ENCODE assay signal across 18 cellular contexts in genomic region chr7:44184874-44185446, GRCh38. TPM values are rescaled to one million over a fixed set of nuclear protein-coding genes. Genes with fewer than 3 reads are reported as not detected.
A peak's percentile ranks its signal among the peaks of the same experiment; 100 is the strongest.
DNase-seq lines count a peak whose midpoint lies in the region; ATAC-seq and TF ChIP-seq lines count a peak whose summit lies in the region.
"Had no signal": no experiment of that assay in that cellular context is flagged by ENCODE, and none has a peak within 500 bp of the region (broad histone marks: within the 10 kb centered on the region; RNA-seq: fewer than 3 reads in every experiment).

No MANE protein-coding gene starts in this region.

- H3K4me3 ChIP-seq in breast epithelium (no peak overlapping the region), hepatocyte (no peak overlapping the region), smooth muscle cell (no peak overlapping the region)
- H3K4me3 ChIP-seq: adrenal gland, stomach, uterus had no signal

- no peaks in the 10 kb centered on the region for H3K27me3 ChIP-seq in breast epithelium
- no peaks in the 10 kb centered on the region for H3K27me3 ChIP-seq in hepatocyte
- H3K27me3 ChIP-seq in smooth muscle cell (ENCODE audit: low read depth), result no peaks in the 10 kb centered on the region
- H3K27me3 ChIP-seq: adrenal gland, uterus had no signal

- no peak for ATAC-seq in stimulated activated naive CD8-positive, alpha-beta T cell treated with anti-CD3 and anti-CD28 coated beads, Interleukin-15, amount 100 ng/mL, for 72 hours

- H3K9me3 Mint-ChIP-seq in MCF 10A (ENCODE audit: unreplicated experiment), result no peaks in the 10 kb centered on the region
- H3K9me3 Mint-ChIP-seq in stimulated activated naive CD8-positive, alpha-beta T cell treated with anti-CD3 and anti-CD28 coated beads, Interleukin-15, amount 100 ng/mL, for 72 hours, result peaks cover 0 to 8% of the 10 kb centered on the region in 2 donors

- no peak for TF ChIP-seq CTCF in MCF 10A (IDR thresholded peaks at IDR 0.05; ENCODE audit: unreplicated experiment)
- TF ChIP-seq CTCF in breast epithelium (IDR thresholded peaks at IDR 0.05), result no peak
- no peak for TF ChIP-seq CTCF in RWPE1 (conservative IDR thresholded peaks at IDR 0.05; ENCODE audit: low read depth)
- no peak for TF ChIP-seq CTCF in hepatocyte (IDR thresholded peaks at IDR 0.05; ENCODE audit: poor library complexity)
- no peak for TF ChIP-seq CTCF in smooth muscle cell (IDR thresholded peaks at IDR 0.05; ENCODE audit: borderline replicate concordance, insufficient read depth, poor library complexity, severe bottlenecking)

- no peaks in the 10 kb centered on the region for H3K36me3 Mint-ChIP-seq in MCF 10A (ENCODE audit: insufficient read depth, unreplicated experiment)

- intact Hi-C loops in MCF 10A (cut with micrococcal nuclease), result no loop called here
- intact Hi-C loops in breast epithelium (cut with DNase I; ENCODE audit: low total_unique reads), result no loop called here

- POLR2A ChIA-PET in MCF 10A (lab: Yijun Ruan, JAX), result interaction anchor here (1.0 to 2.6 kb wide), 2 partner anchors 16 to 61 kb away, joined by 4 to 10 read pairs; partner anchors contain the start of genes POLD2 and YKT6
- POLR2A ChIA-PET in RWPE1 (lab: Yijun Ruan, JAX; ENCODE audit: low non-redundant PET), result no interaction called here

- 89% methylated on average over 2 of the region's 2 CpGs for WGBS in hepatocyte (ENCODE audit: low lambda C conversion rate, missing lambda C conversion rate)
- WGBS in smooth muscle cell (ENCODE audit: low lambda C conversion rate), result 89% methylated on average over 2 of the region's 2 CpGs

- no peak for TF ChIP-seq POLR2A in breast epithelium (IDR thresholded peaks at IDR 0.05)

- DNase-seq in MCF 10A (ENCODE audit: unreplicated experiment) (no peak), breast epithelium (ENCODE audit: low spot score in 2 of 2) (no peak), RWPE1 (ENCODE audit: low spot score) (no peak), hepatocyte (ENCODE audit: low spot score) (no peak), smooth muscle cell (lab: John Stamatoyannopoulos, UW; ENCODE audit: unreplicated experiment) (no peak), G401 (ENCODE audit: low spot score) (no peak), cerebellar cortex (ENCODE audit: low spot score) (no peak)
- no peak for DNase-seq in stimulated activated naive CD8-positive, alpha-beta T cell treated with anti-CD3 and anti-CD28 coated beads, Interleukin-15, amount 100 ng/mL, for 72 hours
- DNase-seq: activated CD4-positive, alpha-beta T cell treated with anti-CD3 and anti-CD28 coated beads, Interleukin-2, amount 10 ng/mL, durations not matched to agents 24 days and 14 days; NCI-H1694; NCI-H446 treated with DMSO at 0.1 percent for 48 hours; stomach; uterus had no signal

- no peak overlapping the region for H3K27ac ChIP-seq in breast epithelium
- H3K27ac ChIP-seq in RWPE1, result peak overlapping the region; percentile 70
- peak overlapping the region; percentile 64 for H3K27ac ChIP-seq in hepatocyte
- peak overlapping the region; percentile 97 for H3K27ac ChIP-seq in smooth muscle cell (ENCODE audit: low read depth)
- H3K27ac ChIP-seq: epithelial cell of prostate, stomach, uterus had no signal

- H2AFZ ChIP-seq in hepatocyte (no peak overlapping the region), smooth muscle cell (ENCODE audit: low read depth) (peak overlapping the region; percentile 87)

- H3F3A ChIP-seq in smooth muscle cell (ENCODE audit: low read depth), result no peaks in the 10 kb centered on the region

- H3K36me3 ChIP-seq in breast epithelium (no peaks in the 10 kb centered on the region), hepatocyte (replicated peaks; ENCODE audit: insufficient read depth, low read depth) (no peaks in the 10 kb centered on the region), smooth muscle cell (ENCODE audit: low read depth) (no peaks in the 10 kb centered on the region)
- H3K36me3 ChIP-seq: adrenal gland, uterus had no signal

- peaks cover 0 to 11% of the 10 kb centered on the region in 2 donors for H3K9me3 ChIP-seq in breast epithelium
- H3K9me3 ChIP-seq in hepatocyte (ENCODE audit: low read depth), result no peaks in the 10 kb centered on the region
- H3K9me3 ChIP-seq in smooth muscle cell (replicated peaks; ENCODE audit: low read depth), result no peaks in the 10 kb centered on the region

- no peaks in the 10 kb centered on the region for H3K79me2 ChIP-seq in hepatocyte
- H3K79me2 ChIP-seq in smooth muscle cell (ENCODE audit: low read depth), result no peaks in the 10 kb centered on the region

- peak overlapping the region; percentile 39 for H3K27ac Mint-ChIP-seq in MCF 10A (ENCODE audit: low read depth, unreplicated experiment)
- H3K27ac Mint-ChIP-seq in stimulated activated naive CD8-positive, alpha-beta T cell treated with anti-CD3 and anti-CD28 coated beads, Interleukin-15, amount 100 ng/mL, for 72 hours, result peak overlapping the region in 1 of 2 donors; percentile 1
- H3K27ac Mint-ChIP-seq: activated CD4-positive, alpha-beta T cell treated with anti-CD3 and anti-CD28 coated beads, Interleukin-2, amount 10 ng/mL, durations not matched to agents 24 days and 14 days; progenitor cell of endocrine pancreas had no signal

- no peaks in the 10 kb centered on the region for H3K27me3 Mint-ChIP-seq in MCF 10A (ENCODE audit: insufficient read depth, unreplicated experiment)
- no peaks in the 10 kb centered on the region for H3K27me3 Mint-ChIP-seq in stimulated activated naive CD8-positive, alpha-beta T cell treated with anti-CD3 and anti-CD28 coated beads, Interleukin-15, amount 100 ng/mL, for 72 hours

- H4K20me1 ChIP-seq in hepatocyte (ENCODE audit: insufficient read depth, poor library complexity, severe bottlenecking) (no peaks in the 10 kb centered on the region), smooth muscle cell (ENCODE audit: low read depth) (no peaks in the 10 kb centered on the region)

- peak overlapping the region; percentile 85 for H3K9ac ChIP-seq in smooth muscle cell (ENCODE audit: low read depth)

- in situ Hi-C loops in G401 (cut with HindIII; ENCODE audit: low sequenced_read_pairs), result no loop called here

- peak overlapping the region; percentile 2 for H3K4me3 Mint-ChIP-seq in MCF 10A (ENCODE audit: unreplicated experiment)
- no peak overlapping the region for H3K4me3 Mint-ChIP-seq in stimulated activated naive CD8-positive, alpha-beta T cell treated with anti-CD3 and anti-CD28 coated beads, Interleukin-15, amount 100 ng/mL, for 72 hours
- H3K4me3 Mint-ChIP-seq: activated CD4-positive, alpha-beta T cell treated with anti-CD3 and anti-CD28 coated beads, Interleukin-2, amount 10 ng/mL, durations not matched to agents 24 days and 14 days had no signal

- no peaks in the 10 kb centered on the region for H3K9me2 ChIP-seq in hepatocyte (replicated peaks; ENCODE audit: insufficient read depth)

- peaks cover 21% of the 10 kb centered on the region for H3K4me1 Mint-ChIP-seq in MCF 10A (ENCODE audit: insufficient read depth, unreplicated experiment)
- no peaks in the 10 kb centered on the region for H3K4me1 Mint-ChIP-seq in stimulated activated naive CD8-positive, alpha-beta T cell treated with anti-CD3 and anti-CD28 coated beads, Interleukin-15, amount 100 ng/mL, for 72 hours
- H3K4me1 Mint-ChIP-seq: activated CD4-positive, alpha-beta T cell treated with anti-CD3 and anti-CD28 coated beads, Interleukin-2, amount 10 ng/mL, durations not matched to agents 24 days and 14 days had no signal

- CTCF ChIA-PET in MCF 10A (lab: Yijun Ruan, JAX), result interaction anchor here (1.1 to 1.3 kb wide), 4 partner anchors 10 to 54 kb away, joined by 3 to 4 read pairs (median 3); partner anchors contain the start of gene YKT6
- CTCF ChIA-PET in RWPE1 (lab: Yijun Ruan, JAX), result no interaction called here

- no TSS peak for BruUV-seq in MCF 10A (replicated peaks; lab: Mats Ljungman, UMichigan)

- H3K4me1 ChIP-seq in breast epithelium, result no peaks in the 10 kb centered on the region
- H3K4me1 ChIP-seq in hepatocyte (ENCODE audit: insufficient read depth), result peaks cover 8% of the 10 kb centered on the region
- H3K4me1 ChIP-seq in smooth muscle cell (ENCODE audit: low read depth), result peaks cover 14% of the 10 kb centered on the region
- H3K4me1 ChIP-seq: stomach, uterus had no signal

- H3K4me2 ChIP-seq in hepatocyte (no peak overlapping the region), smooth muscle cell (peak overlapping the region; percentile 69)

RNA-seq across cellular contexts. Expression of gene GCK, which starts 4.3 kb away (rescaled TPM):
- not detected in 2 replicates for total RNA-seq in MCF 10A (2022)
- 1 to 10 TPM in 1 of 3 donors, under 1 TPM in 1, not detected in 1; 0.48 to 1.6 TPM for total RNA-seq in breast epithelium
- 0.72 and 2.5 TPM in 2 replicates for total RNA-seq in hepatocyte
- 1.7 TPM in 2 replicates for polyA plus RNA-seq in hepatocyte
- total RNA-seq in smooth muscle cell, result 1.6 and 2.7 TPM in 2 replicates
- polyA plus RNA-seq in smooth muscle cell, result 5.5 and 7.3 TPM in 2 replicates
- not detected in 2 replicates for total RNA-seq in G401 (2014; rRNA removed; shearing (Covaris generic))
- total RNA-seq: SK-MEL-5 had no signal

RNA-seq across cellular contexts. Expression of gene YKT6, which starts 15.8 kb away (rescaled TPM):
- total RNA-seq in MCF 10A (2022) (107 and 153 TPM in 2 replicates), breast epithelium (10 to 100 TPM; 40.2 to 57.0 (median 49.4) TPM), hepatocyte (86.9 and 88.9 TPM in 2 replicates), smooth muscle cell (64.2 and 95.9 TPM in 2 replicates)
- polyA plus RNA-seq in hepatocyte (69.3 and 75.7 TPM in 2 replicates), smooth muscle cell (86.5 and 87.4 TPM in 2 replicates)
- 93.8 and 96.2 TPM in 2 replicates for total RNA-seq in G401 (2014; rRNA removed; shearing (Covaris generic))

RNA-seq across cellular contexts. Expression of gene MYL7, which starts 43.8 kb away (rescaled TPM):
- total RNA-seq in MCF 10A (2022) (not detected in 2 replicates), breast epithelium (under 1 TPM in 1 of 3 donors, not detected in 2; 0.73 TPM), hepatocyte (0.36 and 5.2 TPM in 2 replicates), smooth muscle cell (39.0 and 95.1 TPM in 2 replicates)
- polyA plus RNA-seq in hepatocyte (6.9 and 8.9 TPM in 2 replicates), smooth muscle cell (35.8 and 77.7 TPM in 2 replicates)
- 1.4 TPM in 1 of 2 replicates, not detected in the other for total RNA-seq in G401 (2014; rRNA removed; shearing (Covaris generic))
- total RNA-seq: activated CD4-positive, alpha-beta T cell treated with anti-CD3 and anti-CD28 coated beads, Interleukin-2, amount 10 ng/mL, durations not matched to agents 24 days and 14 days; adrenal gland; mucosa of gallbladder; SK-MEL-5; stomach; uterus had no signal

Comparison
In these comparisons a context has a peak if more than half of its experiments do, and no peak if none do; other contexts are left out.
1. H3K27ac ChIP-seq: peak in RWPE1 (single experiment), hepatocyte (single experiment) and smooth muscle cell (single experiment); none in breast epithelium (0 of 2).